In the genomic region with DNA sequence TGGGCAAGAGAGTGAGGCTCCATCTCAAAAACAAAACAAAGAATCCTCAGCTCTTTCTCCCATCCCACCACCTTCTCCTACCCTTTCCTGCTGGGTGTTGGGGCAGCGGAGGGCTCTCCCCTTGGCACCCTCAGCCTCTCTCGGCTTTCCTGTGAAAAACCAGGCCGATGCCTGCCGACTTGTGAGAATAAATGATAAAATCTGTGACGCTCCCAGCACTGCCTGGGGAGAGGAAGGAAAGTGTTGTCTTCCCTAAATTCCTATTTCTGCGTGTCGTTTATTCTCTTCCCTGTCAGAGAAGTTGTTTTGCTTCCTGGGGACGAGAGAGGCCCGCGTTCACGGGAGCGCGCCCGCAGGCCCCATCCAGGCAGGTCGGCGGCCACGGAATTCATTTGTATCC, we compare ENCODE assay signal across 15 cellular contexts.
"Had no signal": no experiment of that assay in that cellular context is flagged by ENCODE, and none has a peak within 500 bp of the region (broad histone marks: within the 10 kb centered on the region; RNA-seq: fewer than 3 reads in every experiment).

No MANE protein-coding gene starts in this region.

- H3K27ac ChIP-seq: breast epithelium, parathyroid adenoma had no signal

- H3K27me3 Mint-ChIP-seq: activated CD4-positive, alpha-beta memory T cell treated with anti-CD3 and anti-CD28 coated beads, Interleukin-2, amount 10 ng/mL, durations not matched to agents 7 days and 5 days; activated naive CD8-positive, alpha-beta T cell treated with anti-CD3 and anti-CD28 coated beads for 36 hours had no signal

- H3K36me3 ChIP-seq: breast epithelium, stomach had no signal

- H3K9me3 ChIP-seq: breast epithelium, stomach had no signal

- H3K4me1 ChIP-seq: parathyroid adenoma had no signal

- H3K27ac Mint-ChIP-seq: activated CD4-positive, alpha-beta memory T cell treated with anti-CD3 and anti-CD28 coated beads, Interleukin-2, amount 10 ng/mL, durations not matched to agents 7 days and 5 days; activated CD4-positive, alpha-beta T cell treated with anti-CD3 and anti-CD28 coated beads for 36 hours; activated naive CD8-positive, alpha-beta T cell treated with anti-CD3 and anti-CD28 coated beads for 36 hours had no signal

- H3K4me3 ChIP-seq: breast epithelium, dorsolateral prefrontal cortex, stomach had no signal

- H3K27me3 ChIP-seq: breast epithelium, dorsolateral prefrontal cortex, stomach had no signal

- H3K4me3 Mint-ChIP-seq: activated CD4-positive, alpha-beta memory T cell treated with anti-CD3 and anti-CD28 coated beads, Interleukin-2, amount 10 ng/mL, durations not matched to agents 7 days and 5 days; activated CD4-positive, alpha-beta T cell treated with anti-CD3 and anti-CD28 coated beads for 36 hours; activated naive CD8-positive, alpha-beta T cell treated with anti-CD3 and anti-CD28 coated beads for 36 hours had no signal

- ATAC-seq: esophagus mucosa had no signal

- H3K9me3 Mint-ChIP-seq: activated CD4-positive, alpha-beta memory T cell treated with anti-CD3 and anti-CD28 coated beads, Interleukin-2, amount 10 ng/mL, durations not matched to agents 7 days and 5 days; activated naive CD8-positive, alpha-beta T cell treated with anti-CD3 and anti-CD28 coated beads for 36 hours had no signal

- FAIRE-seq: endometrium had no signal

- DNase-seq: activated CD4-positive, alpha-beta memory T cell treated with anti-CD3 and anti-CD28 coated beads, Interleukin-2, amount 10 ng/mL, durations not matched to agents 7 days and 5 days; activated CD4-positive, alpha-beta T cell treated with anti-CD3 and anti-CD28 coated beads for 36 hours; activated gamma-delta T cell treated with Interleukin-2 at 50 U/mL for 16 hours; activated naive CD8-positive, alpha-beta T cell treated with anti-CD3 and anti-CD28 coated beads for 36 hours; dorsolateral prefrontal cortex; foreskin fibroblast; glutamatergic neuron; stimulated activated CD4-positive, alpha-beta T cell treated with anti-CD3 and anti-CD28 coated beads, Interleukin-4, amount 100 ng/mL, for 1 hour; stimulated activated CD8-positive, alpha-beta memory T cell treated with anti-CD3 and anti-CD28 coated beads, Interleukin-4, amount 100 ng/mL, for 48 hours; stomach; T-helper 9 cell had no signal

- H3K36me3 Mint-ChIP-seq: activated naive CD8-positive, alpha-beta T cell treated with anti-CD3 and anti-CD28 coated beads for 36 hours had no signal

- H3K4me1 Mint-ChIP-seq: activated CD4-positive, alpha-beta T cell treated with anti-CD3 and anti-CD28 coated beads for 36 hours had no signal
